Comparison of ENCODE assay signal across 8 cellular contexts in genomic region chr19:58326914-58327726, GRCh38. TPM values are rescaled to one million over a fixed set of nuclear protein-coding genes. Genes with fewer than 3 reads are reported as not detected.
A peak's percentile ranks its signal among the peaks of the same experiment; 100 is the strongest.
DNase-seq lines count a peak whose midpoint lies in the region; ATAC-seq and TF ChIP-seq lines count a peak whose summit lies in the region.

TSS of gene ZSCAN22 (plus strand) at chr19:58326994. CDS start at chr19:58334803, 7,809 bp downstream.

- no peaks in the 10 kb centered on the region for H3K27me3 Mint-ChIP-seq in naive thymus-derived CD8-positive, alpha-beta T cell
- no peaks in the 10 kb centered on the region for H3K27me3 Mint-ChIP-seq in stimulated activated memory B cell treated with anti-CD40 and anti-IgM and Interleukin-4, amounts not matched to agents 10 μg/mL and 1 μg/mL and 100 μg/mL, for 72 hours

- H3K27ac Mint-ChIP-seq in naive thymus-derived CD8-positive, alpha-beta T cell, result no peak within 1 kb of the TSS
- H3K27ac Mint-ChIP-seq in stimulated activated memory B cell treated with anti-CD40 and anti-IgM and Interleukin-4, amounts not matched to agents 10 μg/mL and 1 μg/mL and 100 μg/mL, for 72 hours, result no peak within 1 kb of the TSS

- peak within 1 kb of the TSS; percentile 56 to 92 (median 70) for H3K4me3 ChIP-seq in Peyer's patch

- ATAC-seq in GM21825 (IDR thresholded peaks at IDR 0.05; ENCODE audit: unreplicated experiment), result peak; percentile 93
- peak; percentile 92 to 94 for ATAC-seq in naive thymus-derived CD8-positive, alpha-beta T cell
- ATAC-seq in stimulated activated memory B cell treated with anti-CD40 and anti-IgM and Interleukin-4, amounts not matched to agents 10 μg/mL and 1 μg/mL and 100 μg/mL, for 72 hours, result peak; percentile 96

- peaks cover 0 to 3% (median 3%) of the 10 kb centered on the region in 3 donors for H3K36me3 Mint-ChIP-seq in naive thymus-derived CD8-positive, alpha-beta T cell
- peaks cover 5% of the 10 kb centered on the region for H3K36me3 Mint-ChIP-seq in stimulated activated memory B cell treated with anti-CD40 and anti-IgM and Interleukin-4, amounts not matched to agents 10 μg/mL and 1 μg/mL and 100 μg/mL, for 72 hours

- peaks cover 0 to 24% (median 7%) of the 10 kb centered on the region in 4 donors for H3K4me1 ChIP-seq in Peyer's patch

- no peak within 1 kb of the TSS for H3K4me3 Mint-ChIP-seq in naive thymus-derived CD8-positive, alpha-beta T cell
- H3K4me3 Mint-ChIP-seq in stimulated activated memory B cell treated with anti-CD40 and anti-IgM and Interleukin-4, amounts not matched to agents 10 μg/mL and 1 μg/mL and 100 μg/mL, for 72 hours, result no peak within 1 kb of the TSS

- no peaks in the 10 kb centered on the region for H3K9me3 Mint-ChIP-seq in naive thymus-derived CD8-positive, alpha-beta T cell
- H3K9me3 Mint-ChIP-seq in stimulated activated memory B cell treated with anti-CD40 and anti-IgM and Interleukin-4, amounts not matched to agents 10 μg/mL and 1 μg/mL and 100 μg/mL, for 72 hours, result no peaks in the 10 kb centered on the region

- H3K4me1 Mint-ChIP-seq in naive thymus-derived CD8-positive, alpha-beta T cell, result peaks cover 0 to 14% (median 6%) of the 10 kb centered on the region in 4 donors
- peaks cover 8% of the 10 kb centered on the region for H3K4me1 Mint-ChIP-seq in stimulated activated memory B cell treated with anti-CD40 and anti-IgM and Interleukin-4, amounts not matched to agents 10 μg/mL and 1 μg/mL and 100 μg/mL, for 72 hours

- peak; percentile 23 to 51 for TF ChIP-seq POLR2A in Peyer's patch (IDR thresholded peaks at IDR 0.05)

- POLR2A ChIA-PET in naive thymus-derived CD8-positive, alpha-beta T cell (lab: Charles Lee), result interaction anchor here (0.6 to 2.2 kb wide), 12 partner anchors 20 to 248 kb away, joined by 3 to 16 read pairs (median 5); partner anchors contain the start of genes ERVK3-1, RPS5, ZBTB45 and ZNF497

- TF ChIP-seq CTCF in Peyer's patch (IDR thresholded peaks at IDR 0.05), result peak in 1 of 6 experiments; percentile 9

- H3K27me3 ChIP-seq in Peyer's patch, result no peaks in the 10 kb centered on the region

- H3K9me3 ChIP-seq in KOPT-K1 (ENCODE audit: insufficient read depth, low read length, poor library complexity, severe bottlenecking) (no peaks in the 10 kb centered on the region), Peyer's patch (no peaks in the 10 kb centered on the region)

- no peaks in the 10 kb centered on the region for H3K36me3 ChIP-seq in KOPT-K1 (ENCODE audit: insufficient read depth, low read length)
- H3K36me3 ChIP-seq in Peyer's patch, result no peaks in the 10 kb centered on the region

- peak within 1 kb of the TSS; percentile 63 for H3K27ac ChIP-seq in KOPT-K1 (ENCODE audit: low read depth, low read length, poor library complexity, severe bottlenecking)
- H3K27ac ChIP-seq in Peyer's patch, result peak within 1 kb of the TSS; percentile 71 to 94 (median 87)

- peak; percentile 98 for DNase-seq in Daoy (ENCODE audit: low read depth)
- DNase-seq in Peyer's patch, result peak; percentile 97 to 99 (median 98)
- DNase-seq in activated T-helper 1 cell treated with Interleukin-2 at 50 U/mL for 16 hours (ENCODE audit: low read depth), result peak; percentile 73
- DNase-seq in fibroblast of peridontal ligament (ENCODE audit: extremely low read depth), result peak; percentile 94
- DNase-seq in naive thymus-derived CD8-positive, alpha-beta T cell, result peak; percentile 76 to 93 (median 82)

RNA-seq across cellular contexts. Expression of gene ZSCAN22, which starts in this region (rescaled TPM):
- 2.1 TPM in 2 replicates for total RNA-seq in Daoy (2014; rRNA removed; shearing (Covaris generic))
- total RNA-seq in Peyer's patch, result 1 to 10 TPM; 2.5 to 4.6 (median 4.0) TPM
- total RNA-seq in naive thymus-derived CD8-positive, alpha-beta T cell, result 1 to 10 TPM; 4.6 TPM
- polyA plus RNA-seq in naive thymus-derived CD8-positive, alpha-beta T cell, result 1 to 10 TPM in 2 of 3 donors, under 1 TPM in 1; 0.69 to 3.3 (median 1.4) TPM

Comparison
In these comparisons a context has a peak if more than half of its experiments do, and no peak if none do; other contexts are left out.
1. Peak in every context shown above with its lines: DNase-seq, ATAC-seq, H3K4me3 ChIP-seq and H3K27ac ChIP-seq.